Comparison of ENCODE assay signal across 1 cellular context in the genomic region with DNA sequence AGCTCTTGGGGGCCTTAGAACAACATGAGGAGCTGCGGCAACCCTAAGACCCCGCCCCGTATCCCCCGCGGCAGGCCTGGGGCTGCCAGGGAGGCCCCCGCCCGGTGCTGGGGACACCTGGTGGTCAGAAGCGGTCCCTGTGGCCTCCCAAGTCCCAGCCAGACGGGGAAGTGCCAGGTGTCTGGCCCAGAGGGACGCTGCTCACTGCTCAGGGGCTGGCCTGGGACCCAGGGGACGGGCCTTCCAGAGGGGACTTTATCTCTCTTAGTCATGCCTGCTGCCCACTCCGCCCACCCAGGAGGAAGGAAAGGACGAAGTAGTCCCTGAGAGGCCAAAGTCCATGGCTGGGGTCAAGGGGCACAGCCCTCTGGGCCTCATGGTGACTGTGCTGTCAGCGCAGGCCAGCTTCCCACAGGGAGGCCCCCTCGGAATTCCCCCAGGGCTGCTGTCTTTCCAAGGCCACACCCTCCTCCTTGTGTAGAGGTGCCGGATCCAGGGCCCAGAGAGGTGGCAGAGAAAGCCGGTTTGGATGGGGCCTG.
TF ChIP-seq lines count a peak whose summit lies in the region.

No MANE protein-coding gene starts in this region.

TF ChIP-seq in HepG2, 621 proteins besides CTCF, POLR2A, EP300 and RAD21 (continued from another document and continues in another):
- TF ChIP-seq ZIK1 (CRISPR knock-in tag; IDR thresholded peaks at IDR 0.05; ENCODE audit: borderline replicate concordance, low read depth) (no peak), ADNP (CRISPR knock-in tag; IDR thresholded peaks at IDR 0.05) (no peak), ZSCAN20 (CRISPR knock-in tag; IDR thresholded peaks at IDR 0.05; ENCODE audit: borderline replicate concordance) (no peak), HDAC6 (IDR thresholded peaks at IDR 0.05; ENCODE audit: low read depth, low read length) (no peak), FOXA3 (CRISPR knock-in tag; IDR thresholded peaks at IDR 0.05) (0 out of 2 replicates have a peak, but pooled peaks have one; percentile 15), XRCC5 (optimal IDR thresholded peaks at IDR 0.05; ENCODE audit: low read length) (peak; percentile 78), ZNF34 (CRISPR knock-in tag; IDR thresholded peaks at IDR 0.05; ENCODE audit: borderline replicate concordance) (no peak), ZBTB1 (CRISPR knock-in tag; IDR thresholded peaks at IDR 0.05; ENCODE audit: borderline replicate concordance) (no peak), ZNF724P (CRISPR knock-in tag; IDR thresholded peaks at IDR 0.05; ENCODE audit: borderline replicate concordance) (no peak), ZNF230 (CRISPR knock-in tag; IDR thresholded peaks at IDR 0.05) (no peak), BHLHE40 (IDR thresholded peaks at IDR 0.05; ENCODE audit: low read length) (no peak), TBP (CRISPR knock-in tag; IDR thresholded peaks at IDR 0.05) (no peak), SKI (IDR thresholded peaks at IDR 0.05; ENCODE audit: partially characterized antibody) (peak; percentile 86), GATAD1 (CRISPR knock-in tag; IDR thresholded peaks at IDR 0.05) (no peak), MED1 (CRISPR knock-in tag; IDR thresholded peaks at IDR 0.05) (peak; percentile 67), ZSCAN31 (CRISPR knock-in tag; IDR thresholded peaks at IDR 0.05; ENCODE audit: low read depth) (no peak), ARNT2 (CRISPR knock-in tag; IDR thresholded peaks at IDR 0.05; ENCODE audit: low read depth) (no peak), SAFB2 (CRISPR knock-in tag; IDR thresholded peaks at IDR 0.05; ENCODE audit: borderline replicate concordance, low read depth) (no peak), KDM1A (CRISPR knock-in tag; IDR thresholded peaks at IDR 0.05) (no peak), ZNF816 (CRISPR knock-in tag; IDR thresholded peaks at IDR 0.05; ENCODE audit: borderline replicate concordance) (no peak), ZNF382 (CRISPR knock-in tag; IDR thresholded peaks at IDR 0.05; ENCODE audit: borderline replicate concordance) (no peak), XBP1 (CRISPR knock-in tag; IDR thresholded peaks at IDR 0.05) (no peak), ZNF431 (CRISPR knock-in tag; IDR thresholded peaks at IDR 0.05; ENCODE audit: borderline replicate concordance, low read depth) (no peak), SPEN (CRISPR knock-in tag; IDR thresholded peaks at IDR 0.05; ENCODE audit: low read depth) (no peak)
- TF ChIP-seq, protein P1, sequence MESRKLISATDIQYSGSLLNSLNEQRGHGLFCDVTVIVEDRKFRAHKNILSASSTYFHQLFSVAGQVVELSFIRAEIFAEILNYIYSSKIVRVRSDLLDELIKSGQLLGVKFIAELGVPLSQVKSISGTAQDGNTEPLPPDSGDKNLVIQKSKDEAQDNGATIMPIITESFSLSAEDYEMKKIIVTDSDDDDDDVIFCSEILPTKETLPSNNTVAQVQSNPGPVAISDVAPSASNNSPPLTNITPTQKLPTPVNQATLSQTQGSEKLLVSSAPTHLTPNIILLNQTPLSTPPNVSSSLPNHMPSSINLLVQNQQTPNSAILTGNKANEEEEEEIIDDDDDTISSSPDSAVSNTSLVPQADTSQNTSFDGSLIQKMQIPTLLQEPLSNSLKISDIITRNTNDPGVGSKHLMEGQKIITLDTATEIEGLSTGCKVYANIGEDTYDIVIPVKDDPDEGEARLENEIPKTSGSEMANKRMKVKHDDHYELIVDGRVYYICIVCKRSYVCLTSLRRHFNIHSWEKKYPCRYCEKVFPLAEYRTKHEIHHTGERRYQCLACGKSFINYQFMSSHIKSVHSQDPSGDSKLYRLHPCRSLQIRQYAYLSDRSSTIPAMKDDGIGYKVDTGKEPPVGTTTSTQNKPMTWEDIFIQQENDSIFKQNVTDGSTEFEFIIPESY (CRISPR knock-in tag; IDR thresholded peaks at IDR 0.05), result no peak
- TF ChIP-seq, protein P2, sequence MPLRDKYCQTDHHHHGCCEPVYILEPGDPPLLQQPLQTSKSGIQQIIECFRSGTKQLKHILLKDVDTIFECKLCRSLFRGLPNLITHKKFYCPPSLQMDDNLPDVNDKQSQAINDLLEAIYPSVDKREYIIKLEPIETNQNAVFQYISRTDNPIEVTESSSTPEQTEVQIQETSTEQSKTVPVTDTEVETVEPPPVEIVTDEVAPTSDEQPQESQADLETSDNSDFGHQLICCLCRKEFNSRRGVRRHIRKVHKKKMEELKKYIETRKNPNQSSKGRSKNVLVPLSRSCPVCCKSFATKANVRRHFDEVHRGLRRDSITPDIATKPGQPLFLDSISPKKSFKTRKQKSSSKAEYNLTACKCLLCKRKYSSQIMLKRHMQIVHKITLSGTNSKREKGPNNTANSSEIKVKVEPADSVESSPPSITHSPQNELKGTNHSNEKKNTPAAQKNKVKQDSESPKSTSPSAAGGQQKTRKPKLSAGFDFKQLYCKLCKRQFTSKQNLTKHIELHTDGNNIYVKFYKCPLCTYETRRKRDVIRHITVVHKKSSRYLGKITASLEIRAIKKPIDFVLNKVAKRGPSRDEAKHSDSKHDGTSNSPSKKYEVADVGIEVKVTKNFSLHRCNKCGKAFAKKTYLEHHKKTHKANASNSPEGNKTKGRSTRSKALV (CRISPR knock-in tag; IDR thresholded peaks at IDR 0.05), result no peak
- TF ChIP-seq, protein P3, sequence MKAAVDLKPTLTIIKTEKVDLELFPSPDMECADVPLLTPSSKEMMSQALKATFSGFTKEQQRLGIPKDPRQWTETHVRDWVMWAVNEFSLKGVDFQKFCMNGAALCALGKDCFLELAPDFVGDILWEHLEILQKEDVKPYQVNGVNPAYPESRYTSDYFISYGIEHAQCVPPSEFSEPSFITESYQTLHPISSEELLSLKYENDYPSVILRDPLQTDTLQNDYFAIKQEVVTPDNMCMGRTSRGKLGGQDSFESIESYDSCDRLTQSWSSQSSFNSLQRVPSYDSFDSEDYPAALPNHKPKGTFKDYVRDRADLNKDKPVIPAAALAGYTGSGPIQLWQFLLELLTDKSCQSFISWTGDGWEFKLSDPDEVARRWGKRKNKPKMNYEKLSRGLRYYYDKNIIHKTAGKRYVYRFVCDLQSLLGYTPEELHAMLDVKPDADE (CRISPR knock-in tag; IDR thresholded peaks at IDR 0.05), result no peak
- TF ChIP-seq, protein P4, sequence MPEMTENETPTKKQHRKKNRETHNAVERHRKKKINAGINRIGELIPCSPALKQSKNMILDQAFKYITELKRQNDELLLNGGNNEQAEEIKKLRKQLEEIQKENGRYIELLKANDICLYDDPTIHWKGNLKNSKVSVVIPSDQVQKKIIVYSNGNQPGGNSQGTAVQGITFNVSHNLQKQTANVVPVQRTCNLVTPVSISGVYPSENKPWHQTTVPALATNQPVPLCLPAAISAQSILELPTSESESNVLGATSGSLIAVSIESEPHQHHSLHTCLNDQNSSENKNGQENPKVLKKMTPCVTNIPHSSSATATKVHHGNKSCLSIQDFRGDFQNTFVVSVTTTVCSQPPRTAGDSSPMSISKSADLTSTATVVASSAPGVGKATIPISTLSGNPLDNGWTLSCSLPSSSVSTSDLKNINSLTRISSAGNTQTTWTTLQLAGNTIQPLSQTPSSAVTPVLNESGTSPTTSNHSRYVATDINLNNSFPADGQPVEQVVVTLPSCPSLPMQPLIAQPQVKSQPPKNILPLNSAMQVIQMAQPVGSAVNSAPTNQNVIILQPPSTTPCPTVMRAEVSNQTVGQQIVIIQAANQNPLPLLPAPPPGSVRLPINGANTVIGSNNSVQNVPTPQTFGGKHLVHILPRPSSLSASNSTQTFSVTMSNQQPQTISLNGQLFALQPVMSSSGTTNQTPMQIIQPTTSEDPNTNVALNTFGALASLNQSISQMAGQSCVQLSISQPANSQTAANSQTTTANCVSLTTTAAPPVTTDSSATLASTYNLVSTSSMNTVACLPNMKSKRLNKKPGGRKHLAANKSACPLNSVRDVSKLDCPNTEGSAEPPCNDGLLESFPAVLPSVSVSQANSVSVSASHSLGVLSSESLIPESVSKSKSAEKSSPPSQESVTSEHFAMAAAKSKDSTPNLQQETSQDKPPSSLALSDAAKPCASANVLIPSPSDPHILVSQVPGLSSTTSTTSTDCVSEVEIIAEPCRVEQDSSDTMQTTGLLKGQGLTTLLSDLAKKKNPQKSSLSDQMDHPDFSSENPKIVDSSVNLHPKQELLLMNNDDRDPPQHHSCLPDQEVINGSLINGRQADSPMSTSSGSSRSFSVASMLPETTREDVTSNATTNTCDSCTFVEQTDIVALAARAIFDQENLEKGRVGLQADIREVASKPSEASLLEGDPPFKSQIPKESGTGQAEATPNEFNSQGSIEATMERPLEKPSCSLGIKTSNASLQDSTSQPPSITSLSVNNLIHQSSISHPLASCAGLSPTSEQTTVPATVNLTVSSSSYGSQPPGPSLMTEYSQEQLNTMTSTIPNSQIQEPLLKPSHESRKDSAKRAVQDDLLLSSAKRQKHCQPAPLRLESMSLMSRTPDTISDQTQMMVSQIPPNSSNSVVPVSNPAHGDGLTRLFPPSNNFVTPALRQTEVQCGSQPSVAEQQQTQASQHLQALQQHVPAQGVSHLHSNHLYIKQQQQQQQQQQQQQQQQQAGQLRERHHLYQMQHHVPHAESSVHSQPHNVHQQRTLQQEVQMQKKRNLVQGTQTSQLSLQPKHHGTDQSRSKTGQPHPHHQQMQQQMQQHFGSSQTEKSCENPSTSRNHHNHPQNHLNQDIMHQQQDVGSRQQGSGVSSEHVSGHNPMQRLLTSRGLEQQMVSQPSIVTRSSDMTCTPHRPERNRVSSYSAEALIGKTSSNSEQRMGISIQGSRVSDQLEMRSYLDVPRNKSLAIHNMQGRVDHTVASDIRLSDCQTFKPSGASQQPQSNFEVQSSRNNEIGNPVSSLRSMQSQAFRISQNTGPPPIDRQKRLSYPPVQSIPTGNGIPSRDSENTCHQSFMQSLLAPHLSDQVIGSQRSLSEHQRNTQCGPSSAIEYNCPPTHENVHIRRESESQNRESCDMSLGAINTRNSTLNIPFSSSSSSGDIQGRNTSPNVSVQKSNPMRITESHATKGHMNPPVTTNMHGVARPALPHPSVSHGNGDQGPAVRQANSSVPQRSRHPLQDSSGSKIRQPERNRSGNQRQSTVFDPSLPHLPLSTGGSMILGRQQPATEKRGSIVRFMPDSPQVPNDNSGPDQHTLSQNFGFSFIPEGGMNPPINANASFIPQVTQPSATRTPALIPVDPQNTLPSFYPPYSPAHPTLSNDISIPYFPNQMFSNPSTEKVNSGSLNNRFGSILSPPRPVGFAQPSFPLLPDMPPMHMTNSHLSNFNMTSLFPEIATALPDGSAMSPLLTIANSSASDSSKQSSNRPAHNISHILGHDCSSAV (CRISPR knock-in tag; IDR thresholded peaks at IDR 0.05; ENCODE audit: borderline replicate concordance), result no peak
- TF ChIP-seq, protein P5, sequence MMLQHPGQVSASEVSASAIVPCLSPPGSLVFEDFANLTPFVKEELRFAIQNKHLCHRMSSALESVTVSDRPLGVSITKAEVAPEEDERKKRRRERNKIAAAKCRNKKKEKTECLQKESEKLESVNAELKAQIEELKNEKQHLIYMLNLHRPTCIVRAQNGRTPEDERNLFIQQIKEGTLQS (CRISPR knock-in tag; IDR thresholded peaks at IDR 0.05), result no peak
- TF ChIP-seq, protein P6, sequence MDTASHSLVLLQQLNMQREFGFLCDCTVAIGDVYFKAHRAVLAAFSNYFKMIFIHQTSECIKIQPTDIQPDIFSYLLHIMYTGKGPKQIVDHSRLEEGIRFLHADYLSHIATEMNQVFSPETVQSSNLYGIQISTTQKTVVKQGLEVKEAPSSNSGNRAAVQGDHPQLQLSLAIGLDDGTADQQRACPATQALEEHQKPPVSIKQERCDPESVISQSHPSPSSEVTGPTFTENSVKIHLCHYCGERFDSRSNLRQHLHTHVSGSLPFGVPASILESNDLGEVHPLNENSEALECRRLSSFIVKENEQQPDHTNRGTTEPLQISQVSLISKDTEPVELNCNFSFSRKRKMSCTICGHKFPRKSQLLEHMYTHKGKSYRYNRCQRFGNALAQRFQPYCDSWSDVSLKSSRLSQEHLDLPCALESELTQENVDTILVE (CRISPR knock-in tag; IDR thresholded peaks at IDR 0.05), result no peak
- TF ChIP-seq, protein P7, sequence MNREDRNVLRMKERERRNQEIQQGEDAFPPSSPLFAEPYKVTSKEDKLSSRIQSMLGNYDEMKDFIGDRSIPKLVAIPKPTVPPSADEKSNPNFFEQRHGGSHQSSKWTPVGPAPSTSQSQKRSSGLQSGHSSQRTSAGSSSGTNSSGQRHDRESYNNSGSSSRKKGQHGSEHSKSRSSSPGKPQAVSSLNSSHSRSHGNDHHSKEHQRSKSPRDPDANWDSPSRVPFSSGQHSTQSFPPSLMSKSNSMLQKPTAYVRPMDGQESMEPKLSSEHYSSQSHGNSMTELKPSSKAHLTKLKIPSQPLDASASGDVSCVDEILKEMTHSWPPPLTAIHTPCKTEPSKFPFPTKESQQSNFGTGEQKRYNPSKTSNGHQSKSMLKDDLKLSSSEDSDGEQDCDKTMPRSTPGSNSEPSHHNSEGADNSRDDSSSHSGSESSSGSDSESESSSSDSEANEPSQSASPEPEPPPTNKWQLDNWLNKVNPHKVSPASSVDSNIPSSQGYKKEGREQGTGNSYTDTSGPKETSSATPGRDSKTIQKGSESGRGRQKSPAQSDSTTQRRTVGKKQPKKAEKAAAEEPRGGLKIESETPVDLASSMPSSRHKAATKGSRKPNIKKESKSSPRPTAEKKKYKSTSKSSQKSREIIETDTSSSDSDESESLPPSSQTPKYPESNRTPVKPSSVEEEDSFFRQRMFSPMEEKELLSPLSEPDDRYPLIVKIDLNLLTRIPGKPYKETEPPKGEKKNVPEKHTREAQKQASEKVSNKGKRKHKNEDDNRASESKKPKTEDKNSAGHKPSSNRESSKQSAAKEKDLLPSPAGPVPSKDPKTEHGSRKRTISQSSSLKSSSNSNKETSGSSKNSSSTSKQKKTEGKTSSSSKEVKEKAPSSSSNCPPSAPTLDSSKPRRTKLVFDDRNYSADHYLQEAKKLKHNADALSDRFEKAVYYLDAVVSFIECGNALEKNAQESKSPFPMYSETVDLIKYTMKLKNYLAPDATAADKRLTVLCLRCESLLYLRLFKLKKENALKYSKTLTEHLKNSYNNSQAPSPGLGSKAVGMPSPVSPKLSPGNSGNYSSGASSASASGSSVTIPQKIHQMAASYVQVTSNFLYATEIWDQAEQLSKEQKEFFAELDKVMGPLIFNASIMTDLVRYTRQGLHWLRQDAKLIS (CRISPR knock-in tag; IDR thresholded peaks at IDR 0.05), result no peak
- TF ChIP-seq, protein P8, sequence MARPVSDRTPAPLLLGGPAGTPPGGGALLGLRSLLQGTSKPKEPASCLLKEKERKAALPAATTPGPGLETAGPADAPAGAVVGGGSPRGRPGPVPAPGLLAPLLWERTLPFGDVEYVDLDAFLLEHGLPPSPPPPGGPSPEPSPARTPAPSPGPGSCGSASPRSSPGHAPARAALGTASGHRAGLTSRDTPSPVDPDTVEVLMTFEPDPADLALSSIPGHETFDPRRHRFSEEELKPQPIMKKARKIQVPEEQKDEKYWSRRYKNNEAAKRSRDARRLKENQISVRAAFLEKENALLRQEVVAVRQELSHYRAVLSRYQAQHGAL (CRISPR knock-in tag; IDR thresholded peaks at IDR 0.05; ENCODE audit: not compliant biosample characterization), result no peak
- TF ChIP-seq, protein P9, sequence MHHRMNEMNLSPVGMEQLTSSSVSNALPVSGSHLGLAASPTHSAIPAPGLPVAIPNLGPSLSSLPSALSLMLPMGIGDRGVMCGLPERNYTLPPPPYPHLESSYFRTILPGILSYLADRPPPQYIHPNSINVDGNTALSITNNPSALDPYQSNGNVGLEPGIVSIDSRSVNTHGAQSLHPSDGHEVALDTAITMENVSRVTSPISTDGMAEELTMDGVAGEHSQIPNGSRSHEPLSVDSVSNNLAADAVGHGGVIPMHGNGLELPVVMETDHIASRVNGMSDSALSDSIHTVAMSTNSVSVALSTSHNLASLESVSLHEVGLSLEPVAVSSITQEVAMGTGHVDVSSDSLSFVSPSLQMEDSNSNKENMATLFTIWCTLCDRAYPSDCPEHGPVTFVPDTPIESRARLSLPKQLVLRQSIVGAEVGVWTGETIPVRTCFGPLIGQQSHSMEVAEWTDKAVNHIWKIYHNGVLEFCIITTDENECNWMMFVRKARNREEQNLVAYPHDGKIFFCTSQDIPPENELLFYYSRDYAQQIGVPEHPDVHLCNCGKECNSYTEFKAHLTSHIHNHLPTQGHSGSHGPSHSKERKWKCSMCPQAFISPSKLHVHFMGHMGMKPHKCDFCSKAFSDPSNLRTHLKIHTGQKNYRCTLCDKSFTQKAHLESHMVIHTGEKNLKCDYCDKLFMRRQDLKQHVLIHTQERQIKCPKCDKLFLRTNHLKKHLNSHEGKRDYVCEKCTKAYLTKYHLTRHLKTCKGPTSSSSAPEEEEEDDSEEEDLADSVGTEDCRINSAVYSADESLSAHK (CRISPR knock-in tag; IDR thresholded peaks at IDR 0.05; ENCODE audit: borderline replicate concordance), result no peak
